ENCODE assay signal across 1 cellular context in genomic region chr2:73981081-73981968, GRCh38.
TF ChIP-seq lines count a peak whose summit lies in the region.

No MANE protein-coding gene starts in this region.

TF ChIP-seq in HEK293, 187 proteins besides CTCF, POLR2A, EP300 and RAD21 (continued from another document and continues in another):
- TF ChIP-seq ZNF449 (tag by site-specific recombination; IDR thresholded peaks at IDR 0.05) (no peak), MEIS1 (CRISPR knock-in tag; IDR thresholded peaks at IDR 0.05; ENCODE audit: borderline replicate concordance) (no peak), REST (tag by site-specific recombination; IDR thresholded peaks at IDR 0.05) (peak; percentile 25; the same call in 1 of the 2 replicates), ZNF341 (tag by site-specific recombination; IDR thresholded peaks at IDR 0.05; ENCODE audit: low read depth) (peak; percentile 73), ZNF768 (tag by site-specific recombination; IDR thresholded peaks at IDR 0.05) (no peak), ZNF335 (tag by site-specific recombination; conservative IDR thresholded peaks at IDR 0.05) (peak; percentile 61), SCRT1 (tag by site-specific recombination; IDR thresholded peaks at IDR 0.05; ENCODE audit: borderline replicate concordance) (no peak), ZNF529 (tag by site-specific recombination; IDR thresholded peaks at IDR 0.05; ENCODE audit: insufficient replicate concordance) (no peak), ZBTB11 (tag by site-specific recombination; conservative IDR thresholded peaks at IDR 0.05; ENCODE audit: low read depth) (0 out of 2 replicates have a peak, but pooled peaks have one; percentile 19), PRDM1 (tag by site-specific recombination; IDR thresholded peaks at IDR 0.05) (0 out of 2 replicates have a peak, but pooled peaks have one; percentile 15), ZNF707 (tag by site-specific recombination; IDR thresholded peaks at IDR 0.05) (no peak), ZFP69B (tag by site-specific recombination; IDR thresholded peaks at IDR 0.05) (no peak), ZNF280D (tag by site-specific recombination; IDR thresholded peaks at IDR 0.05) (no peak), ZNF114 (tag by site-specific recombination; IDR thresholded peaks at IDR 0.05) (no peak), KLF1 (tag by site-specific recombination; IDR thresholded peaks at IDR 0.05) (0 out of 2 replicates have a peak, but pooled peaks have one; percentile 41), BCL11B (tag by site-specific recombination; IDR thresholded peaks at IDR 0.05; ENCODE audit: low read depth) (no peak), ZSCAN4 (tag by site-specific recombination; IDR thresholded peaks at IDR 0.05) (no peak), SP3 (tag by site-specific recombination; IDR thresholded peaks at IDR 0.05) (peak; percentile 61), ZNF416 (tag by site-specific recombination; IDR thresholded peaks at IDR 0.05) (no peak), ZNF791 (tag by site-specific recombination; IDR thresholded peaks at IDR 0.05) (no peak), ZSCAN30 (tag by site-specific recombination; IDR thresholded peaks at IDR 0.05) (no peak), ZNF394 (tag by site-specific recombination; IDR thresholded peaks at IDR 0.05; ENCODE audit: borderline replicate concordance) (no peak), GLIS1 (tag by site-specific recombination; IDR thresholded peaks at IDR 0.05) (peak; percentile 76; the same call in 1 of the 2 replicates), ZNF10 (tag by site-specific recombination; IDR thresholded peaks at IDR 0.05) (0 out of 2 replicates have a peak, but pooled peaks have one; percentile 14), IKZF3 (tag by site-specific recombination; IDR thresholded peaks at IDR 0.05) (peak; percentile 54), SP2 (tag by site-specific recombination; IDR thresholded peaks at IDR 0.05) (peak; percentile 58), ZNF239 (tag by site-specific recombination; IDR thresholded peaks at IDR 0.05) (no peak), ZNF513 (tag by site-specific recombination; IDR thresholded peaks at IDR 0.05) (no peak), EGR2 (tag by site-specific recombination; IDR thresholded peaks at IDR 0.05; ENCODE audit: low read depth) (no peak), ZNF366 (tag by site-specific recombination; conservative IDR thresholded peaks at IDR 0.05) (no peak), ZNF510 (tag by site-specific recombination; IDR thresholded peaks at IDR 0.05; ENCODE audit: insufficient replicate concordance) (no peak), ZNF785 (tag by site-specific recombination; IDR thresholded peaks at IDR 0.05) (no peak), ZNF610 (tag by site-specific recombination; IDR thresholded peaks at IDR 0.05; ENCODE audit: borderline replicate concordance) (no peak), ZNF280C (tag by site-specific recombination; IDR thresholded peaks at IDR 0.05) (no peak), BCL6B (tag by site-specific recombination; IDR thresholded peaks at IDR 0.05) (no peak), PRDM4 (tag by site-specific recombination; IDR thresholded peaks at IDR 0.05) (no peak), ZNF169 (tag by site-specific recombination; IDR thresholded peaks at IDR 0.05) (no peak)
